ENCODE assay signal across 7 cellular contexts in genomic region chr7:127091620-127092019, GRCh38.
"Had no signal": no experiment of that assay in that cellular context is flagged by ENCODE, and none has a peak within 500 bp of the region (broad histone marks: within the 10 kb centered on the region; RNA-seq: fewer than 3 reads in every experiment).

No MANE protein-coding gene starts in this region.

- H3K27ac Mint-ChIP-seq: GM23338, H9, HFFc6 had no signal

- H3K4me3 ChIP-seq: GM23338, K562 had no signal

- ATAC-seq: GM23338, K562 had no signal

- DNase-seq: H9, HCEC 1CT, HFFc6, IMR-90, KG1 had no signal

- H3K4me3 Mint-ChIP-seq: GM23338, H9, HFFc6 had no signal

- H3K9me3 Mint-ChIP-seq: GM23338, H9 had no signal
